Comparison of ENCODE assay signal across 9 cellular contexts in the genomic region with DNA sequence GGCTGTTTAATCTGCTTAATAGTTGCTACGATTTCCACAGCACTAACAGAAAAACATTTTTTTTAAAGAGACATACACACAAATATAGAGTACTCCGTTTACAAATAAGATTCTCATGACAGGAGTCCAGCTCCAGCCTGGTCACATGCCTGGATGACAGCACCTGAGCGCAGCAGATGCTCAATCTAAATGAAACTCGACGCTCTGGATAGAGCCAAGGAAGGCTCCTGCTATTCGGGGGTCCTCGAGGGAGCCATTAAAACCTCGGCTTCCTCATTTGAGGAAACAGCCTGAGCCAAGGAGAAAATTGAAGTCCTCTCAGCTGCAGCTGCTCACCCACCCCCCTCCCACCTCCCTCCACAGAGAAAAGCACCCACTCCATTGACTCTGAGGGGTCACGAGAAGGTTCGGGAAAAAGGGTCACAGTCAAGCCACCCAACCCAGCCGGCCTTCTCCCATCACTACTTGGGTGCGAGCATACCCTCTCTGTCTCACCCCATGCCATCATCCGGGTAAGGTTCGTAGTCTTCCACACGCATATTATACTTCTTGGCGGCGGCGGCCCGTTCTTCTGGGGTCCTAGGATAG. TPM values are rescaled to one million over a fixed set of nuclear protein-coding genes. Genes with fewer than 3 reads are reported as not detected.
DNase-seq lines count a peak whose midpoint lies in the region; ATAC-seq, FAIRE-seq and TF ChIP-seq lines count a peak whose summit lies in the region.
"Had no signal": no experiment of that assay in that cellular context is flagged by ENCODE, and none has a peak within 500 bp of the region (broad histone marks: within the 10 kb centered on the region; RNA-seq: fewer than 3 reads in every experiment).

No MANE protein-coding gene starts in this region.

- H3K9ac ChIP-seq in SK-N-MC (ENCODE audit: insufficient read length), result peak overlapping the region; percentile 86
- H3K9ac ChIP-seq in fibroblast of lung (ENCODE audit: insufficient read depth, low read length), result peak overlapping the region; percentile 89

- peaks cover 16% of the 10 kb centered on the region for H3K79me2 ChIP-seq in fibroblast of lung (ENCODE audit: control insufficient read depth, insufficient read depth, low read length)

- FAIRE-seq in pancreas (lab: Jason Lieb, UNC), result no peak
- FAIRE-seq: endometrium had no signal

- H3K4me3 Mint-ChIP-seq in stimulated activated naive CD8-positive, alpha-beta T cell treated with anti-CD3 and anti-CD28 coated beads, Interleukin-15, Interleukin-2, amounts not matched to agents 100 ng/mL and 50 ng/mL, for 24 hours, result peak overlapping the region; percentile 91

- H3K4me1 Mint-ChIP-seq in stimulated activated naive CD8-positive, alpha-beta T cell treated with anti-CD3 and anti-CD28 coated beads, Interleukin-15, Interleukin-2, amounts not matched to agents 100 ng/mL and 50 ng/mL, for 24 hours (ENCODE audit: low read depth), result peaks cover 41% of the 10 kb centered on the region

- H3K9me3 ChIP-seq in SK-N-MC (ENCODE audit: low read depth, low read length) (no peaks in the 10 kb centered on the region), fibroblast of lung (ENCODE audit: control insufficient read depth, insufficient read depth, low read depth, low read length) (no peaks in the 10 kb centered on the region), pancreas (no peaks in the 10 kb centered on the region)

- H3K27me3 Mint-ChIP-seq in stimulated activated naive CD8-positive, alpha-beta T cell treated with anti-CD3 and anti-CD28 coated beads, Interleukin-15, Interleukin-2, amounts not matched to agents 100 ng/mL and 50 ng/mL, for 24 hours, result no peaks in the 10 kb centered on the region

- H3K27ac Mint-ChIP-seq in stimulated activated naive CD8-positive, alpha-beta T cell treated with anti-CD3 and anti-CD28 coated beads, Interleukin-15, Interleukin-2, amounts not matched to agents 100 ng/mL and 50 ng/mL, for 24 hours, result peak overlapping the region; percentile 95

- no peak overlapping the region for H3K27ac ChIP-seq in SK-N-MC
- H3K27ac ChIP-seq in fibroblast of lung (ENCODE audit: insufficient read depth, low read length), result peak overlapping the region; percentile 89
- peak overlapping the region in 1 of 4 donors; percentile 20 for H3K27ac ChIP-seq in pancreas

- no peak for DNase-seq in stimulated activated naive CD8-positive, alpha-beta T cell treated with anti-CD3 and anti-CD28 coated beads, Interleukin-15, Interleukin-2, amounts not matched to agents 100 U/mL and 50 U/mL, for 24 hours
- DNase-seq in SK-N-MC (ENCODE audit: low read depth, low spot score) (no peak), fibroblast of lung (ENCODE audit: low read depth in 2 of 2) (no peak), pancreas (peak in 1 of 6 donors; percentile 21), EL (no peak), NCI-H226 (no peak)

- H4K20me1 ChIP-seq in fibroblast of lung (ENCODE audit: control insufficient read depth, extremely low read depth, insufficient read depth, low read length), result no peaks in the 10 kb centered on the region

- no peak for ATAC-seq in stimulated activated naive CD8-positive, alpha-beta T cell treated with anti-CD3 and anti-CD28 coated beads, Interleukin-15, Interleukin-2, amounts not matched to agents 100 U/mL and 50 U/mL, for 24 hours
- ATAC-seq in pancreas (peak in 1 of 4 donors; percentile 24), HG02798 (IDR thresholded peaks at IDR 0.05; ENCODE audit: poor library complexity, unreplicated experiment) (no peak)

- intact Hi-C loops in pancreas (cut with DNase I), result loop anchor here in 1 of 3 donors (10.0 kb wide), 1 partner anchor 184 kb away; the partner anchor contains the start of gene SCD

- H3K4me1 ChIP-seq in fibroblast of lung (ENCODE audit: control insufficient read depth, extremely low read depth, insufficient read depth, low read length) (peaks cover 4% of the 10 kb centered on the region), pancreas (peaks cover 0 to 12% (median 9%) of the 10 kb centered on the region in 3 donors)

- H3K36me3 ChIP-seq in SK-N-MC (ENCODE audit: insufficient read depth, low read length), result peaks cover 10% of the 10 kb centered on the region; the same call in 1 of the 2 replicates
- H3K36me3 ChIP-seq in fibroblast of lung (ENCODE audit: control insufficient read depth, insufficient read depth, low read length), result peaks cover 9% of the 10 kb centered on the region
- peaks cover 0 to 19% (median 12%) of the 10 kb centered on the region in 3 donors for H3K36me3 ChIP-seq in pancreas

- TF ChIP-seq CTCF in fibroblast of lung (conservative IDR thresholded peaks at IDR 0.05 in 1 of 2, IDR thresholded peaks at IDR 0.05 in 1 of 2; ENCODE audit: low read depth in 1 of 2, low read length in 2 of 2), result no peak
- no peak for TF ChIP-seq CTCF in pancreas (IDR thresholded peaks at IDR 0.05)

- H3K9me3 Mint-ChIP-seq in stimulated activated naive CD8-positive, alpha-beta T cell treated with anti-CD3 and anti-CD28 coated beads, Interleukin-15, Interleukin-2, amounts not matched to agents 100 ng/mL and 50 ng/mL, for 24 hours, result no peaks in the 10 kb centered on the region

- peak overlapping the region; percentile 84 for H3K4me3 ChIP-seq in SK-N-MC
- peak overlapping the region; percentile 92 to 99 (median 96) for H3K4me3 ChIP-seq in fibroblast of lung (replicated peaks in 1 of 4; ENCODE audit: control extremely low read depth in 1 of 4, insufficient read depth in 1 of 4, low read depth in 3 of 4, low read length in 4 of 4)
- peak overlapping the region; percentile 60 to 82 (median 81) for H3K4me3 ChIP-seq in pancreas

- 1 to 2% methylated on average over 19 of the region's 19 CpGs for WGBS in pancreas, 2 donors

- H3K27me3 ChIP-seq in fibroblast of lung (ENCODE audit: control insufficient read depth, insufficient read depth, low read length) (no peaks in the 10 kb centered on the region), pancreas (no peaks in the 10 kb centered on the region)

- peak overlapping the region; percentile 99 for H2AFZ ChIP-seq in fibroblast of lung (ENCODE audit: low read length)

- H3K36me3 Mint-ChIP-seq in stimulated activated naive CD8-positive, alpha-beta T cell treated with anti-CD3 and anti-CD28 coated beads, Interleukin-15, Interleukin-2, amounts not matched to agents 100 ng/mL and 50 ng/mL, for 24 hours (ENCODE audit: low read depth), result peaks cover 40% of the 10 kb centered on the region

- peak overlapping the region; percentile 82 for H3K4me2 ChIP-seq in fibroblast of lung (ENCODE audit: extremely low read depth, insufficient read depth, low read length)

RNA-seq across cellular contexts. Expression of gene NDUFB8, which starts 0.7 kb away (rescaled TPM):
- total RNA-seq in fibroblast of lung (154 and 167 TPM in 2 replicates), pancreas (10 to 100 TPM; 35.5 to 60.6 (median 48.5) TPM)
- polyA plus RNA-seq in fibroblast of lung (160 and 177 TPM in 2 replicates), pancreas (100 to 1,000 TPM; 121 to 156 TPM)
- polyA plus RNA-seq in fibroblast of lung (2012), result 261 and 287 TPM in 2 replicates
- 96.7 and 160 TPM in 2 replicates for polyA minus RNA-seq in fibroblast of lung (ENCODE audit: low replicate concordance)

RNA-seq across cellular contexts. Expression of gene HIF1AN, which starts 6.8 kb away (rescaled TPM):
- total RNA-seq in fibroblast of lung (10.3 and 14.2 TPM in 2 replicates), pancreas (10 to 100 TPM; 13.3 to 21.8 (median 16.3) TPM)
- polyA plus RNA-seq in fibroblast of lung (16.6 and 26.6 TPM in 2 replicates), pancreas (1 to 10 TPM; 6.3 to 7.3 TPM)
- polyA plus RNA-seq in fibroblast of lung (2012), result 26.0 and 30.2 TPM in 2 replicates
- 31.8 and 38.5 TPM in 2 replicates for polyA minus RNA-seq in fibroblast of lung (ENCODE audit: low replicate concordance)

RNA-seq across cellular contexts. Expression of gene SEC31B, which starts 9.3 kb away (rescaled TPM):
- total RNA-seq in fibroblast of lung, result 2.3 and 3.0 TPM in 2 replicates
- polyA plus RNA-seq in fibroblast of lung, result 1.8 and 2.7 TPM in 2 replicates
- 0.81 and 1.5 TPM in 2 replicates for polyA plus RNA-seq in fibroblast of lung (2012)
- polyA minus RNA-seq in fibroblast of lung (ENCODE audit: low replicate concordance), result 1.5 and 3.4 TPM in 2 replicates
- 1 to 10 TPM; 1.8 to 4.2 (median 2.2) TPM for total RNA-seq in pancreas
- 10 to 100 TPM in 1 of 2 donors, 1 to 10 TPM in 1; 7.1 to 14.4 TPM for polyA plus RNA-seq in pancreas
